In the genomic region with DNA sequence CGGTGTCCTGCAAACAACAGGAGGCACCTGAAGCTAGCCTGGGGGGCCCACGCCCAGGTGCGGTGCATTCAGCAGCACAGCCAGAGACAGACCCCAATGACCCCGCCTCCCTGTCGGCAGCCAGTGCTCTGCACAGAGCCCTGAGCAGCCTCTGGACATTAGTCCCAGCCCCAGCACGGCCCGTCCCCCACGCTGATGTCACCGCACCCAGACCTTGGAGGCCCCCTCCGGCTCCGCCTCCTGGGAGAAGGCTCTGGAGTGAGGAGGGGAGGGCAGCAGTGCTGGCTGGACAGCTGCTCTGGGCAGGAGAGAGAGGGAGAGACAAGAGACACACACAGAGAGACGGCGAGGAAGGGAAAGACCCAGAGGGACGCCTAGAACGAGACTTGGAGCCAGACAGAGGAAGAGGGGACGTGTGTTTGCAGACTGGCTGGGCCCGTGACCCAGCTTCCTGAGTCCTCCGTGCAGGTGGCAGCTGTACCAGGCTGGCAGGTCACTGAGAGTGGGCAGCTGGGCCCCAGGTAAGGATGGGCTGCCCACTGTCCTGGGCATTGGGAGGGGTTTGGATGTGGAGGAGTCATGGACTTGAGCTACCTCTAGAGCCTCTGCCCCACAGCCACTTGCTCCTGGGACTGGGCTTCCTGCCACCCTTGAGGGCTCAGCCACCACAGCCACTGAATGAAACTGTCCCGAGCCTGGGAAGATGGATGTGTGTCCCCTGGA, we compare ENCODE assay signal across 8 cellular contexts. TPM values are rescaled to one million over a fixed set of nuclear protein-coding genes. Genes with fewer than 3 reads are reported as not detected.
DNase-seq lines count a peak whose midpoint lies in the region; ATAC-seq, FAIRE-seq and TF ChIP-seq lines count a peak whose summit lies in the region.

Gene MYO7A (plus strand): TSS at position 278 of the 723 bp plus-strand sequence. CDS start 2,389 bp downstream, outside the sequence.

- CTCF ChIA-PET in BJ (lab: Yijun Ruan, JAX): interaction anchor here (0.6 to 9.7 kb wide), 40 partner anchors 8 to 491 kb away, joined by 3 to 167 read pairs (median 6); no protein-coding TSS in a partner anchor

- POLR2A ChIA-PET in BJ (lab: Charles Lee): no interaction called here

- FAIRE-seq in H54 (lab: Jason Lieb, UNC): no peak

- no peak for TF ChIP-seq POLR2A in H54 (IDR thresholded peaks at IDR 0.05; ENCODE audit: low read depth, low read length)

- peak within 1 kb of the TSS; percentile 47 for H3K9ac ChIP-seq in iPS-15b (ENCODE audit: low read depth, low read length)

- no peak for ATAC-seq in HG02852 (IDR thresholded peaks at IDR 0.05; ENCODE audit: unreplicated experiment)

- H3K36me3 ChIP-seq in BJ (ENCODE audit: control insufficient read depth, insufficient read depth, low read length) (peaks cover 2% of the 10 kb centered on the region), MG63 (no peaks in the 10 kb centered on the region), iPS-15b (ENCODE audit: control insufficient read depth, insufficient read depth, low read length) (no peaks in the 10 kb centered on the region)

- no peaks in the 10 kb centered on the region for H3K27me3 ChIP-seq in BJ (ENCODE audit: control insufficient read depth, insufficient read depth, low read length)
- no peaks in the 10 kb centered on the region for H3K27me3 ChIP-seq in MG63
- no peaks in the 10 kb centered on the region for H3K27me3 ChIP-seq in iPS-15b (ENCODE audit: control insufficient read depth, insufficient read depth, low read length)

- H3K4me3 ChIP-seq in BJ (ENCODE audit: low read depth, low read length): peak within 1 kb of the TSS; percentile 37
- peak within 1 kb of the TSS; percentile 32; the same call in 1 of the 2 replicates for H3K4me3 ChIP-seq in MG63
- peak within 1 kb of the TSS; percentile 53 for H3K4me3 ChIP-seq in iPS-15b (ENCODE audit: low read depth, low read length)
- peak within 1 kb of the TSS; percentile 45 for H3K4me3 ChIP-seq in skeletal muscle cell (ENCODE audit: low read depth, low read length)

- H3K9me3 ChIP-seq in MG63 (0 out of 2 replicates have a peak, but pooled peaks cover 2% of the 10 kb centered on the region), iPS-15b (ENCODE audit: control insufficient read depth, insufficient read depth, low read length) (no peaks in the 10 kb centered on the region)

- DNase-seq in BJ (ENCODE audit: low read depth) (no peak), MG63 (no peak), anterior cingulate cortex (lab: John Stamatoyannopoulos, UW) (peak in 34 of 58 donors; percentile 10 to 77 (median 30)), skeletal muscle cell (ENCODE audit: low read depth) (no peak), H54 (ENCODE audit: insufficient read length, low spot score) (no peak)
- DNase-seq in stimulated activated naive CD4-positive, alpha-beta T cell (lab: John Stamatoyannopoulos, UW): no peak

- no peak for TF ChIP-seq CTCF in BJ (IDR thresholded peaks at IDR 0.05; ENCODE audit: insufficient read depth, low read depth, low read length)

- H3K4me1 ChIP-seq in iPS-15b (ENCODE audit: control insufficient read depth, insufficient read depth, low read length): peaks cover 3% of the 10 kb centered on the region

RNA-seq across cellular contexts. Expression of gene MYO7A, which starts in this region (rescaled TPM):
- 0.01 and 0.04 TPM in 2 replicates for polyA plus RNA-seq in BJ (2011; rRNA removed)
- 0.05 TPM in 1 of 2 replicates, not detected in the other for polyA minus RNA-seq in BJ (2011; rRNA and poly(A)+ RNA removed)
- total RNA-seq in MG63 (2014; rRNA removed; shearing (Covaris generic); ENCODE audit: low replicate concordance): not detected in 2 replicates

Comparison
In these comparisons a context has a peak if more than half of its experiments do, and no peak if none do; other contexts are left out.
1. DNase-seq: peak in anterior cingulate cortex (34 of 58); none in BJ (single experiment), MG63 (single experiment), skeletal muscle cell (single experiment), H54 (single experiment) and stimulated activated naive CD4-positive, alpha-beta T cell (0 of 6).
2. Peak in every context shown above with its lines, with median percentiles within 50 percentile points of each other: H3K4me3 ChIP-seq.